In genomic region chr13:74287672-74288169, GRCh38 we compare ENCODE assay signal across 8 cellular contexts.
DNase-seq lines count a peak whose midpoint lies in the region; ATAC-seq and TF ChIP-seq lines count a peak whose summit lies in the region.

No MANE protein-coding gene starts in this region.

- H3K4me1 Mint-ChIP-seq in activated T-cell treated with anti-CD3 and anti-CD28 coated beads, Interleukin-2, amount 50 U/mL, for 72 hours (ENCODE audit: low read depth): peaks cover 53% of the 10 kb centered on the region
- peaks cover 42% of the 10 kb centered on the region for H3K4me1 Mint-ChIP-seq in nephron progenitor cell

- TF ChIP-seq POLR2A in GM18505 (IDR thresholded peaks at IDR 0.05; ENCODE audit: borderline replicate concordance, extremely low read depth, insufficient read depth, insufficient read length): no peak

- ATAC-seq in GM18505 (IDR thresholded peaks at IDR 0.05; ENCODE audit: unreplicated experiment): peak; percentile 46
- peak; percentile 50 for ATAC-seq in HG03432 (IDR thresholded peaks at IDR 0.05; ENCODE audit: unreplicated experiment)
- ATAC-seq in activated T-cell treated with anti-CD3 and anti-CD28 coated beads, Interleukin-2, amount 50 U/mL, for 72 hours (replicated peaks in 1 of 2): peak; percentile 50 to 57
- no peak for ATAC-seq in GM21529 (IDR thresholded peaks at IDR 0.05; ENCODE audit: unreplicated experiment)

- H3K27ac Mint-ChIP-seq in activated T-cell treated with anti-CD3 and anti-CD28 coated beads, Interleukin-2, amount 50 U/mL, for 72 hours: peak overlapping the region; percentile 53
- H3K27ac Mint-ChIP-seq in nephron progenitor cell: no peak overlapping the region

- H3K4me1 ChIP-seq in OCI-LY3 (ENCODE audit: low read length): peaks cover 40% of the 10 kb centered on the region

- H3K4me3 Mint-ChIP-seq in activated T-cell treated with anti-CD3 and anti-CD28 coated beads, Interleukin-2, amount 50 U/mL, for 72 hours: peak overlapping the region; percentile 74 to 94
- H3K4me3 Mint-ChIP-seq in nephron progenitor cell: peak overlapping the region; percentile 59

- no peaks in the 10 kb centered on the region for H3K36me3 Mint-ChIP-seq in activated T-cell treated with anti-CD3 and anti-CD28 coated beads, Interleukin-2, amount 50 U/mL, for 72 hours (ENCODE audit: insufficient read depth in 2 of 2)
- H3K36me3 Mint-ChIP-seq in nephron progenitor cell (ENCODE audit: low read depth): no peaks in the 10 kb centered on the region

- peak overlapping the region; percentile 57; the same call in 1 of the 2 replicates for H2AFZ ChIP-seq in OCI-LY3 (ENCODE audit: low read depth, low read length)

- DNase-seq in activated T-cell treated with anti-CD3 and anti-CD28 coated beads, Interleukin-2, amount 50 U/mL, for 72 hours: peak; percentile 53 to 70
- DNase-seq in fibroblast of pulmonary artery (ENCODE audit: low read depth) (peak; percentile 65), nephron progenitor cell (peak; percentile 63)
- peak; percentile 80 for DNase-seq in stimulated activated naive CD4-positive, alpha-beta T cell treated with Interleukin-2 at 50 U/mL for 16 hours (lab: John Stamatoyannopoulos, UW)

- peaks cover 5% of the 10 kb centered on the region for H3K27me3 Mint-ChIP-seq in activated T-cell treated with anti-CD3 and anti-CD28 coated beads, Interleukin-2, amount 50 U/mL, for 72 hours (ENCODE audit: low read depth)
- H3K27me3 Mint-ChIP-seq in nephron progenitor cell (ENCODE audit: low read depth, poor library complexity): no peaks in the 10 kb centered on the region

- H3K79me2 ChIP-seq in OCI-LY3 (ENCODE audit: low read length): no peaks in the 10 kb centered on the region

- TF ChIP-seq CTCF in OCI-LY3 (IDR thresholded peaks at IDR 0.05; ENCODE audit: low read depth, low read length): peak; percentile 25; the same call in 1 of the 2 replicates
- TF ChIP-seq CTCF in fibroblast of pulmonary artery (IDR thresholded peaks at IDR 0.05; ENCODE audit: low read length, missing control alignments): no peak
- no peak for TF ChIP-seq CTCF in nephron progenitor cell (IDR thresholded peaks at IDR 0.05)

- H3K4me3 ChIP-seq in OCI-LY3 (ENCODE audit: low read length): peak overlapping the region; percentile 71
- H3K4me3 ChIP-seq in fibroblast of pulmonary artery (replicated peaks; ENCODE audit: low read depth, low read length): no peak overlapping the region

- H3K9me3 ChIP-seq in OCI-LY3 (ENCODE audit: insufficient read depth, low read length): no peaks in the 10 kb centered on the region

- no peaks in the 10 kb centered on the region for H4K20me1 ChIP-seq in OCI-LY3 (ENCODE audit: insufficient read depth, low read length)

- no peak overlapping the region for H3K27ac ChIP-seq in OCI-LY3 (ENCODE audit: low read length)

- no peaks in the 10 kb centered on the region for H3K36me3 ChIP-seq in OCI-LY3 (replicated peaks; ENCODE audit: low read depth, low read length)

- H3K9me3 Mint-ChIP-seq in activated T-cell treated with anti-CD3 and anti-CD28 coated beads, Interleukin-2, amount 50 U/mL, for 72 hours: no peaks in the 10 kb centered on the region
- H3K9me3 Mint-ChIP-seq in nephron progenitor cell: no peaks in the 10 kb centered on the region

- peak overlapping the region; percentile 82 for H3K4me2 ChIP-seq in OCI-LY3 (ENCODE audit: low read length)

- peaks cover 4% of the 10 kb centered on the region; the same call in 1 of the 2 replicates for H3K27me3 ChIP-seq in OCI-LY3 (ENCODE audit: low read depth, low read length)

- H3K9ac ChIP-seq in OCI-LY3 (ENCODE audit: low read length): peak overlapping the region; percentile 27; the same call in 1 of the 2 replicates
